28 cellular contexts compared by ENCODE assay signal in genomic region chr15:47414207-47414606, GRCh38.
"Had no signal": no experiment of that assay in that cellular context is flagged by ENCODE, and none has a peak within 500 bp of the region (broad histone marks: within the 10 kb centered on the region; RNA-seq: fewer than 3 reads in every experiment).

No MANE protein-coding gene starts in this region.

- ATAC-seq: foreskin keratinocyte; gastroesophageal sphincter; heart left ventricle; left lobe of liver; natural killer cell; psoas muscle; right cardiac atrium; stimulated activated memory B cell treated with anti-CD40 and anti-IgM and Interleukin-4, amounts not matched to agents 10 μg/mL and 1 μg/mL and 100 μg/mL, for 72 hours; stimulated activated naive CD8-positive, alpha-beta T cell treated with anti-CD3 and anti-CD28 coated beads, Interleukin-15, Interleukin-2, amounts not matched to agents 100 U/mL and 50 U/mL, for 24 hours had no signal

- H3K27me3 ChIP-seq: esophagus squamous epithelium, foreskin keratinocyte, gastroesophageal sphincter, heart left ventricle, hepatocyte, ovary, sigmoid colon, spleen, vagina had no signal

- DNase-seq: dermis blood vessel endothelial cell; effector memory CD4-positive, alpha-beta T cell; erythroblast; esophagus squamous epithelium; foreskin keratinocyte; heart left ventricle; kidney; natural killer cell; occipital lobe; ovary; posterior cingulate gyrus; psoas muscle; right cardiac atrium; sigmoid colon; spleen; stimulated activated CD4-positive, alpha-beta T cell treated with anti-CD3 and anti-CD28 coated beads, Interleukin-4, amount 100 ng/mL, for 4 hours; stimulated activated naive CD8-positive, alpha-beta T cell treated with anti-CD3 and anti-CD28 coated beads, Interleukin-15, Interleukin-2, amounts not matched to agents 100 U/mL and 50 U/mL, for 24 hours; substantia nigra; trophoblast cell had no signal

- H3K4me1 Mint-ChIP-seq: memory B cell; natural killer cell; stimulated activated memory B cell treated with anti-CD40 and anti-IgM and Interleukin-4, amounts not matched to agents 10 μg/mL and 1 μg/mL and 100 μg/mL, for 72 hours had no signal

- H3K4me2 ChIP-seq: hepatocyte had no signal

- H3K27me3 Mint-ChIP-seq: memory B cell; stimulated activated memory B cell treated with anti-CD40 and anti-IgM and Interleukin-4, amounts not matched to agents 10 μg/mL and 1 μg/mL and 100 μg/mL, for 72 hours had no signal

- H3K27ac Mint-ChIP-seq: memory B cell; natural killer cell; stimulated activated memory B cell treated with anti-CD40 and anti-IgM and Interleukin-4, amounts not matched to agents 10 μg/mL and 1 μg/mL and 100 μg/mL, for 72 hours had no signal

- H3K4me1 ChIP-seq: foreskin keratinocyte, spleen had no signal

- H3K4me3 Mint-ChIP-seq: memory B cell; natural killer cell; stimulated activated memory B cell treated with anti-CD40 and anti-IgM and Interleukin-4, amounts not matched to agents 10 μg/mL and 1 μg/mL and 100 μg/mL, for 72 hours had no signal

- H2AFZ ChIP-seq: hepatocyte had no signal

- H3K27ac ChIP-seq: coronary artery, esophagus squamous epithelium, foreskin keratinocyte, heart left ventricle, hepatocyte, ovary, psoas muscle, sigmoid colon, spleen, vagina had no signal

- H3K36me3 Mint-ChIP-seq: memory B cell; natural killer cell; stimulated activated memory B cell treated with anti-CD40 and anti-IgM and Interleukin-4, amounts not matched to agents 10 μg/mL and 1 μg/mL and 100 μg/mL, for 72 hours had no signal

- H3K9me3 Mint-ChIP-seq: memory B cell; stimulated activated memory B cell treated with anti-CD40 and anti-IgM and Interleukin-4, amounts not matched to agents 10 μg/mL and 1 μg/mL and 100 μg/mL, for 72 hours had no signal

- H3K79me2 ChIP-seq: hepatocyte had no signal

- H3K36me3 ChIP-seq: esophagus squamous epithelium, gastroesophageal sphincter, heart left ventricle, ovary, sigmoid colon, spleen, thoracic aorta, vagina had no signal

- FAIRE-seq: kidney had no signal

- H3K4me3 ChIP-seq: coronary artery, esophagus squamous epithelium, gastroesophageal sphincter, heart left ventricle, hepatocyte, lung, ovary, psoas muscle, sigmoid colon, spleen, thoracic aorta, vagina had no signal
